ENCODE assay signal across 8 cellular contexts in the genomic region with DNA sequence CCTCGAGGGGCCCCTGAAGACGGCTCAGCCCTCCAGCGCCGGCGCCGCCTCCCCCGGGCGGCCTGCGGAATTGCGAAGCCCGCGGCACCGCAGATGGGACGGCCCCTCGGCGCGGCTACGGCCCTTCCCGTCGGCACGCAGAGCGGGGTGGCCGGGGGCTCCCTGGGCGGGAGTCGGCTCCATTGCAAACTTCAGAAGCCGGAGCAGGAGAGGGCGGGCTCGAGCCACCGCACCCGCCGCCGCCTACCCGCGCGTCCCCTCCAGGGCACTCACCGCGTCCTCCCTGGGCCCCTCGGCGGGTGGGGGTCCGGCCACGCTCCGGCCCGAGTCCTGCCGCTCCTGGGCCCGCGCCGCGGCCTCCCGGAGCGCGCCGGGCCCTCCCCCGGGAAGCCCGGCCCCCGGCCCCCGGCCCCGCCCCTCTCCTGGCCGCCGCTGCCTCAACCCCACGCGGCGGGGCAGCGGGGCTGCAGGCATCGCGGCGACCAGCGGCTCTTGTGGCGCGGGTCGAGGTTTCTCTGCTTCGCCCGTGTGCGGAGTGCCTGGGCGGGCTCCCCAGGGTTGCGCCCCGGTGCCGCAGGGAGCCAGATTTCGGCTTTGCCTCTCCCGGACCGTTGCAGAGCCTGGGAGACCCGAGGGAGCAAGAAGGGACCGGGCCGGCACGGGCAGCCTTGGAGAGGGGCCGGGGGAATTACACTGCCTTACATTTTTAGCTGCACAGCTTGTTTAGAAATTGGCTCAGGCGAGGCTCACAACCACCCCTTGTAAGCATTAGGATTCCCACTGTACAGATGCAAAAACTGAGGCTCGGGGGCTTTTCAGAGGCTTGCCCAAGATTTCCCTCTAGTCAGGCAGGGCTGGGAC. TPM values are rescaled to one million over a fixed set of nuclear protein-coding genes. Genes with fewer than 3 reads are reported as not detected.
A peak's percentile ranks its signal among the peaks of the same experiment; 100 is the strongest.
DNase-seq lines count a peak whose midpoint lies in the region; ATAC-seq, FAIRE-seq and TF ChIP-seq lines count a peak whose summit lies in the region.

PACSIN3 (minus strand) TSS at position 359 of the 861 bp plus-strand sequence. CDS start 3,707 bp downstream, outside the sequence.

- dilution Hi-C loops in keratinocyte (cut with MboI; ENCODE audit: extremely low pct_ligation_motif_present, low sequenced_read_pairs): no loop called here

- peak; percentile 58 for ATAC-seq in HG03175 (IDR thresholded peaks at IDR 0.05; ENCODE audit: unreplicated experiment)
- ATAC-seq in GM18517 (IDR thresholded peaks at IDR 0.05; ENCODE audit: unreplicated experiment): no peak

- peaks cover 36% of the 10 kb centered on the region for H3K27me3 Mint-ChIP-seq in T-helper 2 cell treated with Interferon-gamma antibody and Interleukin-4, amounts not matched to agents 5 μg/mL and 100 μg/mL, for 36 hours (ENCODE audit: low read depth)

- DNase-seq in DMS 273 (lab: John Stamatoyannopoulos, UW; ENCODE audit: unreplicated experiment) (peak; percentile 66), DMS 273 treated with DMSO at 0.1 percent for 48 hours (lab: John Stamatoyannopoulos, UW) (no peak), cerebellum (ENCODE audit: low spot score) (peak; percentile 39), keratinocyte (ENCODE audit: low read depth, low spot score) (no peak)
- DNase-seq in T-helper 2 cell treated with Interferon-gamma antibody and Interleukin-4, amounts not matched to agents 5 μg/mL and 100 μg/mL, for 36 hours (ENCODE audit: low spot score): peak; percentile 45
- DNase-seq in stimulated activated CD4-positive, alpha-beta T cell treated with anti-CD3 and anti-CD28 coated beads, Interleukin-15, amount 100 ng/mL, for 1 hour (ENCODE audit: low read depth in 1 of 2, low spot score in 1 of 2): peak; percentile 7 to 41

- H3K4me1 ChIP-seq in keratinocyte (ENCODE audit: control insufficient read depth, extremely low read depth, insufficient read depth, low read length): peaks cover 26% of the 10 kb centered on the region

- H3K27ac Mint-ChIP-seq in T-helper 2 cell treated with Interferon-gamma antibody and Interleukin-4, amounts not matched to agents 5 μg/mL and 100 μg/mL, for 36 hours: no peak within 1 kb of the TSS

- H3K9ac ChIP-seq in keratinocyte (ENCODE audit: control insufficient read depth, extremely low read depth, insufficient read depth, low read length): peak within 1 kb of the TSS; percentile 91

- H3K9me1 ChIP-seq in keratinocyte (ENCODE audit: control insufficient read depth, extremely low read depth, insufficient read depth, low read length): peaks cover 2% of the 10 kb centered on the region

- H4K20me1 ChIP-seq in keratinocyte (ENCODE audit: control insufficient read depth, extremely low read depth, insufficient read depth, low read length): no peaks in the 10 kb centered on the region

- H3K4me2 ChIP-seq in keratinocyte (ENCODE audit: control insufficient read depth, extremely low read depth, insufficient read depth, low read depth, low read length): peak within 1 kb of the TSS; percentile 99

- H3K9me3 Mint-ChIP-seq in T-helper 2 cell treated with Interferon-gamma antibody and Interleukin-4, amounts not matched to agents 5 μg/mL and 100 μg/mL, for 36 hours: no peaks in the 10 kb centered on the region

- H3K9me3 ChIP-seq in keratinocyte (ENCODE audit: control insufficient read depth, low read depth, low read length): no peaks in the 10 kb centered on the region

- FAIRE-seq in keratinocyte (lab: Jason Lieb, UNC): no peak

- H2AFZ ChIP-seq in keratinocyte (ENCODE audit: control insufficient read depth, low read length): peak within 1 kb of the TSS; percentile 78

- H3K36me3 ChIP-seq in keratinocyte (ENCODE audit: control insufficient read depth in 2 of 2, extremely low read depth in 1 of 2, insufficient read depth in 2 of 2, low read length in 2 of 2): peaks cover 5 to 9% of the 10 kb centered on the region in 2 experiments

- H3K27ac ChIP-seq in keratinocyte (ENCODE audit: control insufficient read depth, insufficient read depth, low read length): peak within 1 kb of the TSS; percentile 82

- H3K79me2 ChIP-seq in keratinocyte (ENCODE audit: control insufficient read depth, insufficient read depth, low read length): peaks cover 31% of the 10 kb centered on the region

- H3K4me1 Mint-ChIP-seq in T-helper 2 cell treated with Interferon-gamma antibody and Interleukin-4, amounts not matched to agents 5 μg/mL and 100 μg/mL, for 36 hours (ENCODE audit: low read depth): peaks cover 8% of the 10 kb centered on the region

- H3K36me3 Mint-ChIP-seq in T-helper 2 cell treated with Interferon-gamma antibody and Interleukin-4, amounts not matched to agents 5 μg/mL and 100 μg/mL, for 36 hours (ENCODE audit: low read depth): no peaks in the 10 kb centered on the region

- H3K27me3 ChIP-seq in keratinocyte (ENCODE audit: control insufficient read depth, extremely low read depth, insufficient read depth, low read length): no peaks in the 10 kb centered on the region

- no peak for TF ChIP-seq CTCF in keratinocyte (optimal IDR thresholded peaks at IDR 0.05 in 1 of 3, IDR thresholded peaks at IDR 0.05 in 1 of 3, conservative IDR thresholded peaks at IDR 0.05 in 1 of 3; ENCODE audit: extremely low read depth in 1 of 3, insufficient read depth in 2 of 3, low read length in 3 of 3)

- peak within 1 kb of the TSS; percentile 78 for H3K4me3 Mint-ChIP-seq in T-helper 2 cell treated with Interferon-gamma antibody and Interleukin-4, amounts not matched to agents 5 μg/mL and 100 μg/mL, for 36 hours

- peak within 1 kb of the TSS; percentile 66 to 89 (median 75) for H3K4me3 ChIP-seq in keratinocyte (ENCODE audit: control insufficient read depth in 2 of 3, extremely low read depth in 1 of 3, insufficient read depth in 2 of 3, low read depth in 1 of 3, low read length in 3 of 3)

RNA-seq across cellular contexts. Expression of gene PACSIN3, which starts in this region (rescaled TPM):
- 2.5 TPM for total RNA-seq in cerebellum
- polyA plus RNA-seq in keratinocyte: 28.1 to 32.9 TPM (median 32.6 TPM) in 3 replicates
- polyA plus RNA-seq in keratinocyte (2011; ENCODE audit: low read depth): 15.0 TPM
- 15.6 and 31.4 TPM in 2 replicates for polyA plus RNA-seq in keratinocyte (2011; cell fraction: cytosol; rRNA removed)
- 22.3 and 30.1 TPM in 2 replicates for polyA plus RNA-seq in keratinocyte (2011; cell fraction: nucleus; rRNA removed)
- polyA plus RNA-seq in keratinocyte (2012; ENCODE audit: low replicate concordance): 28.0 and 53.4 TPM in 2 replicates
- polyA minus RNA-seq in keratinocyte: 15.2 to 37.6 TPM (median 20.1 TPM) in 3 replicates
- 55.4 TPM for polyA minus RNA-seq in keratinocyte (2011; cell fraction: cytosol; rRNA and poly(A)+ RNA removed)
- 13.3 and 14.3 TPM in 2 replicates for polyA minus RNA-seq in keratinocyte (2011; cell fraction: nucleus; rRNA and poly(A)+ RNA removed)

Comparison
In these comparisons a context has a peak if more than half of its experiments do, and no peak if none do; other contexts are left out.
1. DNase-seq: peak in DMS 273 (single experiment), T-helper 2 cell treated with Interferon-gamma antibody and Interleukin-4, amounts not matched to agents 5 μg/mL and 100 μg/mL, for 36 hours (single experiment), cerebellum (single experiment) and stimulated activated CD4-positive, alpha-beta T cell treated with anti-CD3 and anti-CD28 coated beads, Interleukin-15, amount 100 ng/mL, for 1 hour (2 of 2); none in DMS 273 treated with DMSO at 0.1 percent for 48 hours (single experiment) and keratinocyte (single experiment).